Comparison of ENCODE assay signal across 30 cellular contexts in the genomic region with DNA sequence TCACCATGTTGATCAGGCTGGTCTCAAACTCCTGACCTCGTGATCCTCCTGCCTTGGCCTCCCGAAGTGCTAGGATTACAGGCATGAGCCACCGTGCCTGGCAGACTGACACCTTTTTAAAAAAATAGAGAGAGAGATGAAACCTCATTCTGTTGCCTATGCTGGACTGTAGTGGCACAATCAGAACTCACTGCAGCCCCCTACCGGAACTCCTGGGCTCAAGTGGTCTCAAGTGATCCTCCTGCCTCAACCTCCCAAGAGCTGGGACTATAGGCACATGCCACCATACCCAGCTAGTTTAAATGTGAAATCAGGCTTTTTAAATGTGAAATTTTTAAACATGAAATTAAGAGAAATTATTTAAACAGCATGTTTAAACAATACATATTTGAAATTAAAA.
"Had no signal": no experiment of that assay in that cellular context is flagged by ENCODE, and none has a peak within 500 bp of the region (broad histone marks: within the 10 kb centered on the region; RNA-seq: fewer than 3 reads in every experiment).

No MANE protein-coding gene starts in this region.

- H3K27ac Mint-ChIP-seq: activated CD4-positive, alpha-beta T cell treated with anti-CD3 and anti-CD28 coated beads, Interleukin-2, amount 10 ng/mL, durations not matched to agents 24 days and 14 days; activated CD8-positive, alpha-beta T cell treated with anti-CD3 and anti-CD28 coated beads for 36 hours; activated naive CD4-positive, alpha-beta T cell treated with anti-CD3 and anti-CD28 coated beads, Interleukin-2, amount 50 U/mL, for 24 hours; activated naive CD8-positive, alpha-beta T cell treated with anti-CD3 and anti-CD28 coated beads, Interleukin-2, amount 10 ng/mL, durations not matched to agents 7 days and 5 days; activated T-cell treated with anti-CD3 and anti-CD28 coated beads, Interleukin-2, amount 50 U/mL, for 72 hours; activated T-helper 2 cell treated with anti-CD3 and anti-CD28 coated beads, Interferon-gamma antibody, Interleukin-2, Interleukin-4, amounts not matched to agents 10 μg/mL and 5 μg/mL and 100 μg/mL, durations not matched to agents 14 hours and 24 hours and 36 hours had no signal

- H3K4me3 ChIP-seq: ascending aorta, cardiac muscle cell, MG63, Peyer's patch, SK-N-MC had no signal

- H3K4me3 Mint-ChIP-seq: activated CD4-positive, alpha-beta T cell treated with anti-CD3 and anti-CD28 coated beads, Interleukin-2, amount 10 ng/mL, durations not matched to agents 24 days and 14 days; activated CD8-positive, alpha-beta T cell treated with anti-CD3 and anti-CD28 coated beads for 36 hours; activated naive CD4-positive, alpha-beta T cell treated with anti-CD3 and anti-CD28 coated beads, Interleukin-2, amount 50 U/mL, for 24 hours; activated naive CD8-positive, alpha-beta T cell treated with anti-CD3 and anti-CD28 coated beads, Interleukin-2, amount 10 ng/mL, durations not matched to agents 7 days and 5 days; activated T-cell treated with anti-CD3 and anti-CD28 coated beads, Interleukin-2, amount 50 U/mL, for 72 hours; central memory CD8-positive, alpha-beta T cell had no signal

- H3K27me3 Mint-ChIP-seq: activated CD4-positive, alpha-beta T cell treated with anti-CD3 and anti-CD28 coated beads, Interleukin-2, amount 10 ng/mL, durations not matched to agents 24 days and 14 days; activated CD8-positive, alpha-beta T cell treated with anti-CD3 and anti-CD28 coated beads for 36 hours; activated naive CD4-positive, alpha-beta T cell treated with anti-CD3 and anti-CD28 coated beads, Interleukin-2, amount 50 U/mL, for 24 hours; activated naive CD8-positive, alpha-beta T cell treated with anti-CD3 and anti-CD28 coated beads, Interleukin-2, amount 10 ng/mL, durations not matched to agents 7 days and 5 days had no signal

- H3K4me1 Mint-ChIP-seq: activated CD4-positive, alpha-beta T cell treated with anti-CD3 and anti-CD28 coated beads, Interleukin-2, amount 10 ng/mL, durations not matched to agents 24 days and 14 days; activated naive CD4-positive, alpha-beta T cell treated with anti-CD3 and anti-CD28 coated beads, Interleukin-2, amount 50 U/mL, for 24 hours; activated naive CD8-positive, alpha-beta T cell treated with anti-CD3 and anti-CD28 coated beads, Interleukin-2, amount 10 ng/mL, durations not matched to agents 7 days and 5 days; central memory CD8-positive, alpha-beta T cell had no signal

- ATAC-seq: activated CD8-positive, alpha-beta T cell treated with anti-CD3 and anti-CD28 coated beads for 36 hours; activated T-cell treated with anti-CD3 and anti-CD28 coated beads, Interleukin-2, amount 50 U/mL, for 72 hours; Right ventricle myocardium inferior had no signal

- H3K27me3 ChIP-seq: ascending aorta, cardiac muscle cell, MG63, Peyer's patch had no signal

- DNase-seq: activated CD4-positive, alpha-beta T cell treated with anti-CD3 and anti-CD28 coated beads, Interleukin-2, amount 10 ng/mL, durations not matched to agents 24 days and 14 days; activated CD4-positive, alpha-beta T cell treated with anti-CD3 and anti-CD28 coated beads, Interleukin-2, amount 50 U/mL, for 4 hours; activated CD8-positive, alpha-beta T cell treated with anti-CD3 and anti-CD28 coated beads for 36 hours; activated gamma-delta T cell; activated naive CD4-positive, alpha-beta T cell treated with Interleukin-2 at 50 U/mL for 16 hours; activated naive CD8-positive, alpha-beta T cell treated with anti-CD3 and anti-CD28 coated beads, Interleukin-2, amount 10 ng/mL, durations not matched to agents 7 days and 5 days; activated T-cell treated with anti-CD3 and anti-CD28 coated beads, Interleukin-2, amount 50 U/mL, for 1 hour; activated T-cell treated with anti-CD3 and anti-CD28 coated beads, Interleukin-2, amount 50 U/mL, for 72 hours; amygdala; Kasumi-1; MG63; NCI-H1048; NCI-H1105 treated with DMSO at 0.1 percent for 48 hours; NCI-H1436; NCI-H1694; NCI-H1930; NCI-H2081 treated with DMSO at 0.1 percent for 48 hours; NCI-H345; NCI-H524 treated with DMSO at 0.1 percent for 48 hours; Peyer's patch; T1000; WERI-Rb-1 had no signal

- H3K9me3 Mint-ChIP-seq: activated CD4-positive, alpha-beta T cell treated with anti-CD3 and anti-CD28 coated beads, Interleukin-2, amount 10 ng/mL, durations not matched to agents 24 days and 14 days; activated CD8-positive, alpha-beta T cell treated with anti-CD3 and anti-CD28 coated beads for 36 hours; activated naive CD4-positive, alpha-beta T cell treated with anti-CD3 and anti-CD28 coated beads, Interleukin-2, amount 50 U/mL, for 24 hours; activated T-helper 2 cell treated with anti-CD3 and anti-CD28 coated beads, Interferon-gamma antibody, Interleukin-2, Interleukin-4, amounts not matched to agents 10 μg/mL and 5 μg/mL and 100 μg/mL, durations not matched to agents 14 hours and 24 hours and 36 hours; central memory CD8-positive, alpha-beta T cell had no signal

- H3K36me3 Mint-ChIP-seq: activated naive CD8-positive, alpha-beta T cell treated with anti-CD3 and anti-CD28 coated beads, Interleukin-2, amount 10 ng/mL, durations not matched to agents 7 days and 5 days had no signal

- H3K36me3 ChIP-seq: ascending aorta, cardiac muscle cell, MG63, Peyer's patch, WERI-Rb-1 had no signal

- H3K9me3 ChIP-seq: ascending aorta, MG63, Peyer's patch had no signal

- H3K27ac ChIP-seq: ascending aorta, cardiac muscle cell, Peyer's patch, RWPE1, SK-N-MC, WERI-Rb-1 had no signal

- H3K4me1 ChIP-seq: ascending aorta, Peyer's patch had no signal
